ENCODE assay signal across 10 cellular contexts in genomic region chr4:121712001-121712655, GRCh38. TPM values are rescaled to one million over a fixed set of nuclear protein-coding genes. Genes with fewer than 3 reads are reported as not detected.
DNase-seq lines count a peak whose midpoint lies in the region; ATAC-seq and TF ChIP-seq lines count a peak whose summit lies in the region.
"Had no signal": no experiment of that assay in that cellular context is flagged by ENCODE, and none has a peak within 500 bp of the region (broad histone marks: within the 10 kb centered on the region; RNA-seq: fewer than 3 reads in every experiment).

No MANE protein-coding gene starts in this region.

- peak overlapping the region; percentile 58 for H3K4me3 Mint-ChIP-seq in WTC11
- no peak overlapping the region for H3K4me3 Mint-ChIP-seq in activated T-helper 2 cell treated with anti-CD3 and anti-CD28 coated beads, Interferon-gamma antibody, Interleukin-2, Interleukin-4, amounts not matched to agents 10 μg/mL and 5 μg/mL and 100 μg/mL, durations not matched to agents 14 hours and 24 hours and 36 hours (ENCODE audit: low read depth)

- H3K36me3 ChIP-seq in iPS-18a (ENCODE audit: control insufficient read depth, low read depth, low read length) (no peaks in the 10 kb centered on the region), suprapubic skin (no peaks in the 10 kb centered on the region)

- no peak for TF ChIP-seq EP300 in suprapubic skin (IDR thresholded peaks at IDR 0.05)

- CTCF ChIA-PET in WTC11 (lab: Charles Lee), result interaction anchor here (1.6 to 3.1 kb wide), 2 partner anchors 15 to 21 kb away, joined by 4 to 19 read pairs; partner anchors contain the start of gene ANXA5

- H3K9me3 ChIP-seq in iPS-18a (ENCODE audit: control insufficient read depth, low read depth, low read length), result no peaks in the 10 kb centered on the region
- no peaks in the 10 kb centered on the region for H3K9me3 ChIP-seq in suprapubic skin

- 59% methylated on average over 7 of the region's 7 CpGs for WGBS in suprapubic skin

- intact Hi-C loops in activated T-helper 2 cell treated with anti-CD3 and anti-CD28 coated beads, Interferon-gamma antibody, Interleukin-2, Interleukin-4, amounts not matched to agents 10 μg/mL and 5 μg/mL and 100 μg/mL, durations not matched to agents 14 hours and 24 hours and 36 hours (cut with micrococcal nuclease), result no loop called here

- no peaks in the 10 kb centered on the region for H3K9me3 Mint-ChIP-seq in WTC11
- no peaks in the 10 kb centered on the region for H3K9me3 Mint-ChIP-seq in activated T-helper 2 cell treated with anti-CD3 and anti-CD28 coated beads, Interferon-gamma antibody, Interleukin-2, Interleukin-4, amounts not matched to agents 10 μg/mL and 5 μg/mL and 100 μg/mL, durations not matched to agents 14 hours and 24 hours and 36 hours

- TF ChIP-seq CTCF in WTC11 (IDR thresholded peaks at IDR 0.05) (no peak), suprapubic skin (IDR thresholded peaks at IDR 0.05) (no peak)

- no peaks in the 10 kb centered on the region for H3K27me3 Mint-ChIP-seq in WTC11 (ENCODE audit: low read depth)
- H3K27me3 Mint-ChIP-seq in activated T-helper 2 cell treated with anti-CD3 and anti-CD28 coated beads, Interferon-gamma antibody, Interleukin-2, Interleukin-4, amounts not matched to agents 10 μg/mL and 5 μg/mL and 100 μg/mL, durations not matched to agents 14 hours and 24 hours and 36 hours (ENCODE audit: low read depth), result peaks cover 56% of the 10 kb centered on the region

- POLR2A ChIA-PET in WTC11 (lab: Charles Lee), result interaction anchor here (1.6 kb wide), 1 partner anchor 16 kb away, joined by 9 read pairs; the partner anchor contains the start of gene ANXA5

- no peaks in the 10 kb centered on the region for H3K36me3 Mint-ChIP-seq in WTC11
- no peaks in the 10 kb centered on the region for H3K36me3 Mint-ChIP-seq in activated T-helper 2 cell treated with anti-CD3 and anti-CD28 coated beads, Interferon-gamma antibody, Interleukin-2, Interleukin-4, amounts not matched to agents 10 μg/mL and 5 μg/mL and 100 μg/mL, durations not matched to agents 14 hours and 24 hours and 36 hours (ENCODE audit: low read depth)

- H3K4me1 ChIP-seq in iPS-18a (ENCODE audit: control insufficient read depth, low read depth, low read length), result peaks cover 20% of the 10 kb centered on the region
- H3K4me1 ChIP-seq in suprapubic skin, result peaks cover 6% of the 10 kb centered on the region

- H3K4me1 Mint-ChIP-seq in WTC11, result peaks cover 16% of the 10 kb centered on the region
- peaks cover 42% of the 10 kb centered on the region for H3K4me1 Mint-ChIP-seq in activated T-helper 2 cell treated with anti-CD3 and anti-CD28 coated beads, Interferon-gamma antibody, Interleukin-2, Interleukin-4, amounts not matched to agents 10 μg/mL and 5 μg/mL and 100 μg/mL, durations not matched to agents 14 hours and 24 hours and 36 hours (ENCODE audit: low read depth)

- H3K4me3 ChIP-seq in iPS-18a (ENCODE audit: low read length) (no peak overlapping the region), suprapubic skin (peak overlapping the region; percentile 6)

- ATAC-seq in GM21619 (IDR thresholded peaks at IDR 0.05; ENCODE audit: unreplicated experiment) (peak; percentile 1), WTC11 (no peak), GM21526 (IDR thresholded peaks at IDR 0.05; ENCODE audit: low FRiP score, unreplicated experiment) (no peak)

- H3K27ac Mint-ChIP-seq in WTC11, result peak overlapping the region; percentile 85
- H3K27ac Mint-ChIP-seq in activated T-helper 2 cell treated with anti-CD3 and anti-CD28 coated beads, Interferon-gamma antibody, Interleukin-2, Interleukin-4, amounts not matched to agents 10 μg/mL and 5 μg/mL and 100 μg/mL, durations not matched to agents 14 hours and 24 hours and 36 hours, result no peak overlapping the region

- no peak overlapping the region for H3K9ac ChIP-seq in iPS-18a (ENCODE audit: low read length)

- DNase-seq in WTC11 (ENCODE audit: low spot score), result no peak
- no peak for DNase-seq in suprapubic skin (ENCODE audit: low spot score in 2 of 2)
- no peak for DNase-seq in H4 (ENCODE audit: low spot score)
- DNase-seq in activated T-helper 2 cell treated with anti-CD3 and anti-CD28 coated beads, Interferon-gamma antibody, Interleukin-2, Interleukin-4, amounts not matched to agents 10 μg/mL and 5 μg/mL and 100 μg/mL, durations not matched to agents 14 hours and 24 hours and 36 hours (ENCODE audit: low spot score), result no peak
- no peak for DNase-seq in NCI-H526 (lab: John Stamatoyannopoulos, UW)

- no peak for TF ChIP-seq POLR2A in suprapubic skin (IDR thresholded peaks at IDR 0.05)

- H3K27me3 ChIP-seq in iPS-18a (ENCODE audit: control insufficient read depth, insufficient read depth, low read length) (no peaks in the 10 kb centered on the region), suprapubic skin (no peaks in the 10 kb centered on the region)

- H3K27ac ChIP-seq in iPS-18a (ENCODE audit: low read length), result peak overlapping the region; percentile 0
- H3K27ac ChIP-seq in suprapubic skin, result no peak overlapping the region
- H3K27ac ChIP-seq: HL-60 had no signal

TF ChIP-seq in WTC11, 78 proteins besides CTCF, POLR2A, EP300 and RAD21 (continues in another document):
- TF ChIP-seq MXD4 (CRISPR knock-in tag; IDR thresholded peaks at IDR 0.05; ENCODE audit: borderline replicate concordance) (no peak), ZBTB43 (CRISPR knock-in tag; IDR thresholded peaks at IDR 0.05) (no peak), CDX4 (CRISPR knock-in tag; IDR thresholded peaks at IDR 0.05; ENCODE audit: borderline replicate concordance) (no peak), ATF6 (CRISPR knock-in tag; IDR thresholded peaks at IDR 0.05) (no peak), E2F4 (CRISPR knock-in tag; IDR thresholded peaks at IDR 0.05; ENCODE audit: borderline replicate concordance, low read depth) (no peak), ETV6 (CRISPR knock-in tag; IDR thresholded peaks at IDR 0.05) (no peak), PREB (CRISPR knock-in tag; IDR thresholded peaks at IDR 0.05; ENCODE audit: borderline replicate concordance) (no peak), ZBTB21 (CRISPR knock-in tag; IDR thresholded peaks at IDR 0.05; ENCODE audit: borderline replicate concordance) (no peak)

RNA-seq across cellular contexts. Expression of gene ANXA5, which starts 15.3 kb away (rescaled TPM):
- 169 to 186 TPM (median 176 TPM) in 3 replicates for total RNA-seq in WTC11 (2021)
- 100 to 1,000 TPM; 101 to 107 (median 102) TPM for total RNA-seq in suprapubic skin
- 734 and 836 TPM in 2 replicates for total RNA-seq in H4 (2014; rRNA removed; shearing (Covaris generic))
- 105 and 107 TPM in 2 replicates for total RNA-seq in activated T-helper 2 cell treated with anti-CD3 and anti-CD28 coated beads, Interferon-gamma antibody, Interleukin-2, Interleukin-4, amounts not matched to agents 10 μg/mL and 5 μg/mL and 100 μg/mL, durations not matched to agents 14 hours and 24 hours and 36 hours

RNA-seq across cellular contexts. Expression of gene SMIM43, which starts 52.8 kb away (rescaled TPM):
- total RNA-seq in WTC11 (2021) (0.25 to 0.33 TPM (median 0.25 TPM) in 3 replicates), suprapubic skin (not detected)
- not detected in 2 replicates for total RNA-seq in H4 (2014; rRNA removed; shearing (Covaris generic))
- not detected in 2 replicates for total RNA-seq in activated T-helper 2 cell treated with anti-CD3 and anti-CD28 coated beads, Interferon-gamma antibody, Interleukin-2, Interleukin-4, amounts not matched to agents 10 μg/mL and 5 μg/mL and 100 μg/mL, durations not matched to agents 14 hours and 24 hours and 36 hours
- total RNA-seq: RPMI7951 had no signal
